ENCODE assay signal across 1 cellular context in genomic region chr3:8552223-8552762, GRCh38.
A peak's percentile ranks its signal among the peaks of the same experiment; 100 is the strongest.
TF ChIP-seq lines count a peak whose summit lies in the region.

No MANE protein-coding gene starts in this region.

TF ChIP-seq in K562, 482 proteins besides CTCF, POLR2A, EP300 and RAD21 (continued from another document):
- peak in 2 of 3 experiments; percentile 77 to 96; a peak in 4 of 6 replicates for TF ChIP-seq ZBTB11 (CRISPR knock-in tag; IDR thresholded peaks at IDR 0.05)
- no peak for TF ChIP-seq JUN (IDR thresholded peaks at IDR 0.05; ENCODE audit: borderline replicate concordance, low read depth, low read length)
- TF ChIP-seq JUN (CRISPR knock-in tag; IDR thresholded peaks at IDR 0.05; ENCODE audit: borderline replicate concordance) = no peak
- peak; percentile 46; the same call in 1 of the 2 replicates for TF ChIP-seq ZBTB40 (IDR thresholded peaks at IDR 0.05)
- no peak for TF ChIP-seq ZBTB40 (CRISPR knock-in tag; IDR thresholded peaks at IDR 0.05)
- TF ChIP-seq UBTF (IDR thresholded peaks at IDR 0.05; ENCODE audit: borderline replicate concordance in 1 of 2, low read depth in 2 of 2, low read length in 2 of 2) = no peak
- TF ChIP-seq ZNF239 (CRISPR knock-in tag; IDR thresholded peaks at IDR 0.05) = peak; percentile 89
- no peak for TF ChIP-seq ZNF57 (CRISPR knock-in tag; IDR thresholded peaks at IDR 0.05)
- TF ChIP-seq SRSF3 (IDR thresholded peaks at IDR 0.05; ENCODE audit: insufficient read depth, low read length) = no peak
- no peak for TF ChIP-seq POLR2AphosphoS5 (IDR thresholded peaks at IDR 0.05; ENCODE audit: control insufficient read depth, insufficient read depth, low read depth, low read length)
- no peak for TF ChIP-seq HDGF (IDR thresholded peaks at IDR 0.05)
- TF ChIP-seq TRIM25 (IDR thresholded peaks at IDR 0.05; ENCODE audit: borderline replicate concordance) = no peak
